Comparison of ENCODE assay signal across 11 cellular contexts in genomic region chr15:58321034-58321433, GRCh38.
"Had no signal": no experiment of that assay in that cellular context is flagged by ENCODE, and none has a peak within 500 bp of the region (broad histone marks: within the 10 kb centered on the region; RNA-seq: fewer than 3 reads in every experiment).

No MANE protein-coding gene starts in this region.

- H3K4me1 ChIP-seq: HAP-1 had no signal

- H3K27ac Mint-ChIP-seq: GM23338, HFFc6 had no signal

- H3K4me1 Mint-ChIP-seq: GM23338 had no signal

- H3K9ac ChIP-seq: GM23248 had no signal

- H3K9me3 Mint-ChIP-seq: GM23338, H9, HFFc6 had no signal

- H3K27ac ChIP-seq: GM23248 had no signal

- ATAC-seq: GM23338, HCT116 had no signal

- H3K9me3 ChIP-seq: HAP-1 had no signal

- H3K36me3 ChIP-seq: HAP-1 had no signal

- DNase-seq: GM23248, GOT3, H7, H9, HCEC 1CT, HFFc6 had no signal

- H3K4me2 ChIP-seq: GM23338 had no signal

- FAIRE-seq: H1, H54 had no signal

- H2AFZ ChIP-seq: GM23248, GM23338 had no signal

- H3K4me3 ChIP-seq: GM23248, GM23338, HAP-1 had no signal

- H3K4me3 Mint-ChIP-seq: GM23338, H9, HFFc6 had no signal
